8 cellular contexts compared by ENCODE assay signal in genomic region chr7:99325597-99326407, GRCh38. TPM values are rescaled to one million over a fixed set of nuclear protein-coding genes. Genes with fewer than 3 reads are reported as not detected.
DNase-seq lines count a peak whose midpoint lies in the region; ATAC-seq and TF ChIP-seq lines count a peak whose summit lies in the region.

ARPC1A (plus strand) TSS chr7:99325898; CDS start chr7:99333354, 7,456 bp downstream.

- no peaks in the 10 kb centered on the region for H3K36me3 ChIP-seq in GM23338 (ENCODE audit: insufficient read depth)

- H3K27ac Mint-ChIP-seq in GM23338 = peak within 1 kb of the TSS; percentile 72
- H3K27ac Mint-ChIP-seq in activated T-helper 1 cell treated with anti-CD3 and anti-CD28 coated beads, Interleukin-12 subunit alpha, Interleukin-12 subunit beta, Interleukin-2, Interleukin-4 antibody, amounts not matched to agents 30 ng/mL and 10 ng/mL and 1 ng/mL, durations not matched to agents 14 hours and 24 hours and 36 hours = peak within 1 kb of the TSS; percentile 79
- H3K27ac Mint-ChIP-seq in naive B cell = peak within 1 kb of the TSS; percentile 87 to 94 (median 94)
- H3K27ac Mint-ChIP-seq in stimulated activated effector memory CD8-positive, alpha-beta T cell treated with anti-CD3 and anti-CD28 coated beads, Interleukin-12 subunit alpha, Interleukin-12 subunit beta, amount 100 ng/mL, for 72 hours = peak within 1 kb of the TSS; percentile 94

- peaks cover 10% of the 10 kb centered on the region for H3K4me1 ChIP-seq in GM23338 (ENCODE audit: insufficient read depth)

- DNase-seq in Daoy (ENCODE audit: low read depth) = peak; percentile 99
- peak; percentile 96 for DNase-seq in GM23338 (ENCODE audit: low spot score)
- peak; percentile 95 for DNase-seq in LHCN-M2 (ENCODE audit: low read depth)
- DNase-seq in RPMI7951 (ENCODE audit: low read depth) = peak; percentile 89
- peak; percentile 94 for DNase-seq in activated T-helper 1 cell treated with anti-CD3 and anti-CD28 coated beads, Interleukin-12 subunit alpha, Interleukin-12 subunit beta, Interleukin-2, Interleukin-4 antibody, amounts not matched to agents 30 ng/mL and 10 ng/mL and 1 ng/mL, durations not matched to agents 14 hours and 24 hours and 36 hours (ENCODE audit: low spot score)
- peak; percentile 91 for DNase-seq in fibroblast of gingiva (ENCODE audit: low read depth)
- DNase-seq in naive B cell = peak; percentile 90
- peak; percentile 91 to 96 for DNase-seq in stimulated activated effector memory CD8-positive, alpha-beta T cell treated with anti-CD3 and anti-CD28 coated beads, Interleukin-12 subunit alpha, Interleukin-12 subunit beta, amount 100 ng/mL, for 72 hours (ENCODE audit: low spot score in 2 of 2)

- H3F3A ChIP-seq in GM23338 (replicated peaks; ENCODE audit: low read depth) = 0 out of 2 replicates have a peak, but pooled peaks cover 5% of the 10 kb centered on the region

- peak within 1 kb of the TSS; percentile 97 for H3K4me2 ChIP-seq in GM23338

- peak within 1 kb of the TSS; percentile 100 for H2AFZ ChIP-seq in GM23338

- H3K4me1 Mint-ChIP-seq in GM23338 (peaks cover 11% of the 10 kb centered on the region), naive B cell (peaks cover 28 to 49% (median 37%) of the 10 kb centered on the region in 3 donors)
- peaks cover 37% of the 10 kb centered on the region for H3K4me1 Mint-ChIP-seq in activated T-helper 1 cell treated with anti-CD3 and anti-CD28 coated beads, Interleukin-12 subunit alpha, Interleukin-12 subunit beta, Interleukin-2, Interleukin-4 antibody, amounts not matched to agents 30 ng/mL and 10 ng/mL and 1 ng/mL, durations not matched to agents 14 hours and 24 hours and 36 hours (ENCODE audit: low read depth)
- peaks cover 37% of the 10 kb centered on the region for H3K4me1 Mint-ChIP-seq in stimulated activated effector memory CD8-positive, alpha-beta T cell treated with anti-CD3 and anti-CD28 coated beads, Interleukin-12 subunit alpha, Interleukin-12 subunit beta, amount 100 ng/mL, for 72 hours

- H3K4me3 ChIP-seq in GM23338 = peak within 1 kb of the TSS; percentile 99

- no peaks in the 10 kb centered on the region for H3K27me3 ChIP-seq in GM23338 (ENCODE audit: insufficient read depth)

- TF ChIP-seq CTCF in GM23338 (conservative IDR thresholded peaks at IDR 0.05; ENCODE audit: low read depth in 2 of 2) = peak in 1 of 2 experiments; percentile 20; a peak in 1 of 4 replicates

- peak within 1 kb of the TSS; percentile 90 for H3K27ac ChIP-seq in GM23338 (ENCODE audit: low read depth)

- ATAC-seq in GM23338 (peak; percentile 97), naive B cell (ENCODE audit: low read depth in 2 of 2) (peak; percentile 94 to 95)
- peak; percentile 93 for ATAC-seq in stimulated activated effector memory CD8-positive, alpha-beta T cell treated with anti-CD3 and anti-CD28 coated beads, Interleukin-12 subunit alpha, Interleukin-12 subunit beta, amount 100 ng/mL, for 72 hours

- H3K27me3 Mint-ChIP-seq in GM23338 (ENCODE audit: insufficient read depth, low read depth, poor library complexity) = peaks cover 9% of the 10 kb centered on the region
- peaks cover 4% of the 10 kb centered on the region for H3K27me3 Mint-ChIP-seq in activated T-helper 1 cell treated with anti-CD3 and anti-CD28 coated beads, Interleukin-12 subunit alpha, Interleukin-12 subunit beta, Interleukin-2, Interleukin-4 antibody, amounts not matched to agents 30 ng/mL and 10 ng/mL and 1 ng/mL, durations not matched to agents 14 hours and 24 hours and 36 hours (ENCODE audit: insufficient read depth)
- H3K27me3 Mint-ChIP-seq in naive B cell = no peaks in the 10 kb centered on the region

- peak within 1 kb of the TSS; percentile 80 for H3K4me3 Mint-ChIP-seq in GM23338
- H3K4me3 Mint-ChIP-seq in activated T-helper 1 cell treated with anti-CD3 and anti-CD28 coated beads, Interleukin-12 subunit alpha, Interleukin-12 subunit beta, Interleukin-2, Interleukin-4 antibody, amounts not matched to agents 30 ng/mL and 10 ng/mL and 1 ng/mL, durations not matched to agents 14 hours and 24 hours and 36 hours = peak within 1 kb of the TSS; percentile 93
- H3K4me3 Mint-ChIP-seq in naive B cell = peak within 1 kb of the TSS; percentile 82 to 98 (median 95)
- peak within 1 kb of the TSS; percentile 88 for H3K4me3 Mint-ChIP-seq in stimulated activated effector memory CD8-positive, alpha-beta T cell treated with anti-CD3 and anti-CD28 coated beads, Interleukin-12 subunit alpha, Interleukin-12 subunit beta, amount 100 ng/mL, for 72 hours

- no peaks in the 10 kb centered on the region for H3K9me2 ChIP-seq in GM23338 (ENCODE audit: insufficient read depth)

- no peaks in the 10 kb centered on the region for H3K9me3 Mint-ChIP-seq in GM23338
- no peaks in the 10 kb centered on the region for H3K9me3 Mint-ChIP-seq in activated T-helper 1 cell treated with anti-CD3 and anti-CD28 coated beads, Interleukin-12 subunit alpha, Interleukin-12 subunit beta, Interleukin-2, Interleukin-4 antibody, amounts not matched to agents 30 ng/mL and 10 ng/mL and 1 ng/mL, durations not matched to agents 14 hours and 24 hours and 36 hours
- no peaks in the 10 kb centered on the region for H3K9me3 Mint-ChIP-seq in naive B cell
- no peaks in the 10 kb centered on the region for H3K9me3 Mint-ChIP-seq in stimulated activated effector memory CD8-positive, alpha-beta T cell treated with anti-CD3 and anti-CD28 coated beads, Interleukin-12 subunit alpha, Interleukin-12 subunit beta, amount 100 ng/mL, for 72 hours

- peaks cover 20% of the 10 kb centered on the region for H4K20me1 ChIP-seq in GM23338 (replicated peaks; ENCODE audit: insufficient read depth)

- H3K79me2 ChIP-seq in GM23338 (replicated peaks; ENCODE audit: insufficient read depth) = peaks cover 48% of the 10 kb centered on the region

- intact Hi-C loops in activated T-helper 1 cell treated with anti-CD3 and anti-CD28 coated beads, Interleukin-12 subunit alpha, Interleukin-12 subunit beta, Interleukin-2, Interleukin-4 antibody, amounts not matched to agents 30 ng/mL and 10 ng/mL and 1 ng/mL, durations not matched to agents 14 hours and 24 hours and 36 hours (cut with micrococcal nuclease) = loop anchor here (1.0 to 5.0 kb wide), 4 partner anchors 13 to 449 kb away; partner anchors contain the start of genes ARPC1B, SMURF1 and TRRAP

- H3K36me3 Mint-ChIP-seq in GM23338 (ENCODE audit: low read depth) (no peaks in the 10 kb centered on the region; the same call in 2 of the 3 replicates), naive B cell (no peaks in the 10 kb centered on the region)
- H3K36me3 Mint-ChIP-seq in activated T-helper 1 cell treated with anti-CD3 and anti-CD28 coated beads, Interleukin-12 subunit alpha, Interleukin-12 subunit beta, Interleukin-2, Interleukin-4 antibody, amounts not matched to agents 30 ng/mL and 10 ng/mL and 1 ng/mL, durations not matched to agents 14 hours and 24 hours and 36 hours (ENCODE audit: low read depth) = peaks cover 2% of the 10 kb centered on the region
- H3K36me3 Mint-ChIP-seq in stimulated activated effector memory CD8-positive, alpha-beta T cell treated with anti-CD3 and anti-CD28 coated beads, Interleukin-12 subunit alpha, Interleukin-12 subunit beta, amount 100 ng/mL, for 72 hours = peaks cover 44% of the 10 kb centered on the region

TF ChIP-seq in GM23338, 12 proteins besides CTCF, POLR2A, EP300 and RAD21 (continues in another document):
- peak; percentile 58 for TF ChIP-seq ETS1 (IDR thresholded peaks at IDR 0.05)
- no peak for TF ChIP-seq STAT1 (IDR thresholded peaks at IDR 0.05; ENCODE audit: unreplicated experiment)
- TF ChIP-seq CREB1 (CRISPR knock-in tag; IDR thresholded peaks at IDR 0.05; ENCODE audit: low read depth) = peak; percentile 75
- TF ChIP-seq ZNF331 (CRISPR knock-in tag; IDR thresholded peaks at IDR 0.05; ENCODE audit: low read depth) = no peak
- no peak for TF ChIP-seq EZH2phosphoT487 (IDR thresholded peaks at IDR 0.05; ENCODE audit: unreplicated experiment)
- peak; percentile 97 for TF ChIP-seq POLR2AphosphoS5 (IDR thresholded peaks at IDR 0.05; ENCODE audit: low read depth)

RNA-seq across cellular contexts. Expression of gene ARPC1A, which starts in this region (rescaled TPM):
- total RNA-seq in Daoy (2014; rRNA removed; shearing (Covaris generic)) = 291 and 326 TPM in 2 replicates
- total RNA-seq in GM23338 (2014; rRNA removed; shearing (Covaris generic)) = 108 and 168 TPM in 2 replicates
- polyA plus RNA-seq in GM23338 (2016; fragmentation: Nextera tagmentation; extraction: Ambion mirVana) = 210 and 246 TPM in 2 replicates
- total RNA-seq in LHCN-M2 (2014; rRNA removed) = 321 and 332 TPM in 2 replicates
- polyA plus RNA-seq in LHCN-M2 (2012) = 286 TPM
- 251 and 266 TPM in 2 replicates for total RNA-seq in RPMI7951 (2014; rRNA removed; shearing (Covaris generic))
- total RNA-seq in activated T-helper 1 cell treated with anti-CD3 and anti-CD28 coated beads, Interleukin-12 subunit alpha, Interleukin-12 subunit beta, Interleukin-2, Interleukin-4 antibody, amounts not matched to agents 30 ng/mL and 10 ng/mL and 1 ng/mL, durations not matched to agents 14 hours and 24 hours and 36 hours = 72.4 and 75.9 TPM in 2 replicates
- polyA plus RNA-seq in naive B cell (ENCODE audit: low read depth in 6 of 6) = 100 to 1,000 TPM in 2 of 6 donors, 10 to 100 TPM in 4; 49.5 to 109 (median 91.8) TPM

Comparison
In these comparisons a context has a peak if more than half of its experiments do, and no peak if none do; other contexts are left out.
1. Peak in every context shown above with its lines: DNase-seq, ATAC-seq, H3K4me3 ChIP-seq and H3K27ac ChIP-seq.